9 cellular contexts compared by ENCODE assay signal in the genomic region with DNA sequence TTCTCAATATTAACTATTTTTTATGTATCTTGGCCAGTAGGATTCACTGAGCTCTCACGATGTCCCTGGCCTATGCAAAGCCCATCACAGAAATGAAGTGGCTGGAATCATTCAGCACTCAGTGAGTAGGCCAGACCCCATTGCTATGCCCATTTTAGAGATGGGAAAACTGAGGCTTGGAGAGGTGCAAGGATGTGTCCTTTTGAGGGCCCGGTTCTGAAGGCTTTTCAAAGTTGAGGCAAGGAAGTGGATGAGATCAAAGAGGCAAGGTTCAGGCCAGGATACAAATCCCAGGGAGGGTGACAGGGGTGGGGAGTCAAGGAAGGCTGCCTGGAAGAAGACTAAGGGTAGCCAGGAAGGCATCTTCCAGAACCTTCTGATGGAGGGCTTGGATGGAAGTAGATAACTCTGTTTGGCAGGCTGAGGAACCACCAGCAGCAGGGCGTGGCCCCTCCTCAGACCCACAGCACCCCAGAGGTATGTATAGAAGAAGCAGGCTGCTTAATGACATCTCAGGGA. TPM values are rescaled to one million over a fixed set of nuclear protein-coding genes. Genes with fewer than 3 reads are reported as not detected.
DNase-seq lines count a peak whose midpoint lies in the region; ATAC-seq and TF ChIP-seq lines count a peak whose summit lies in the region.
"Had no signal": no experiment of that assay in that cellular context is flagged by ENCODE, and none has a peak within 500 bp of the region (broad histone marks: within the 10 kb centered on the region; RNA-seq: fewer than 3 reads in every experiment).

No MANE protein-coding gene starts in this region.

- H3K4me3 Mint-ChIP-seq in activated CD4-positive, alpha-beta memory T cell treated with anti-CD3 and anti-CD28 coated beads for 36 hours: peak overlapping the region; percentile 80

- TF ChIP-seq RAD21 in HCT116 (IDR thresholded peaks at IDR 0.05; ENCODE audit: low read depth): no peak

- BruUV-seq in HCT116 (replicated peaks; lab: Mats Ljungman, UMichigan): no TSS peak

- no peaks in the 10 kb centered on the region for H3K36me3 Mint-ChIP-seq in activated CD4-positive, alpha-beta memory T cell treated with anti-CD3 and anti-CD28 coated beads for 36 hours

- H3K4me3 ChIP-seq in HCT116 (replicated peaks in 1 of 2; ENCODE audit: low read depth in 1 of 2, low read length in 2 of 2) (peak overlapping the region in 1 of 2 experiments; percentile 42; a peak in 2 of 4 replicates), hepatocyte (no peak overlapping the region), spleen (peak overlapping the region in 1 of 8 donors; percentile 61)

- H3K9me2 ChIP-seq in HCT116 (ENCODE audit: insufficient read depth) (no peaks in the 10 kb centered on the region), hepatocyte (replicated peaks; ENCODE audit: insufficient read depth) (no peaks in the 10 kb centered on the region)

- peak overlapping the region; percentile 70 for H3K9ac ChIP-seq in HCT116 (ENCODE audit: low read length)

- H2AFZ ChIP-seq in HCT116 (ENCODE audit: low read depth, low read length, poor library complexity, severe bottlenecking) (no peak overlapping the region), hepatocyte (no peak overlapping the region)

- H3K9me3 ChIP-seq in HCT116 (ENCODE audit: control insufficient read depth in 1 of 2, insufficient read depth in 1 of 2, low read depth in 1 of 2, low read length in 2 of 2) (no peaks in the 10 kb centered on the region), hepatocyte (ENCODE audit: low read depth) (no peaks in the 10 kb centered on the region), spleen (no peaks in the 10 kb centered on the region)
- H3K9me3 ChIP-seq: testis had no signal

- H3K27me3 Mint-ChIP-seq in activated CD4-positive, alpha-beta memory T cell treated with anti-CD3 and anti-CD28 coated beads for 36 hours: no peaks in the 10 kb centered on the region

- H3K4me1 ChIP-seq in HCT116 (ENCODE audit: control insufficient read depth in 1 of 2, insufficient read depth in 2 of 2, low read length in 2 of 2): peaks cover 25 to 53% of the 10 kb centered on the region in 2 experiments
- peaks cover 18% of the 10 kb centered on the region for H3K4me1 ChIP-seq in hepatocyte (ENCODE audit: insufficient read depth)
- H3K4me1 ChIP-seq in spleen: peaks cover 20 to 71% (median 51%) of the 10 kb centered on the region in 6 donors

- H3K27me3 ChIP-seq in HCT116 (ENCODE audit: insufficient read depth, low read length) (no peaks in the 10 kb centered on the region), hepatocyte (no peaks in the 10 kb centered on the region), spleen (replicated peaks in 1 of 7) (no peaks in the 10 kb centered on the region)
- H3K27me3 ChIP-seq: testis had no signal

- no peaks in the 10 kb centered on the region for H4K20me1 ChIP-seq in HCT116 (ENCODE audit: insufficient read depth)
- H4K20me1 ChIP-seq in hepatocyte (ENCODE audit: insufficient read depth, poor library complexity, severe bottlenecking): no peaks in the 10 kb centered on the region

- H3K9me3 Mint-ChIP-seq in activated CD4-positive, alpha-beta memory T cell treated with anti-CD3 and anti-CD28 coated beads for 36 hours: no peaks in the 10 kb centered on the region

- peak overlapping the region; percentile 56 for H3K27ac Mint-ChIP-seq in activated CD4-positive, alpha-beta memory T cell treated with anti-CD3 and anti-CD28 coated beads for 36 hours

- H3K4me2 ChIP-seq in HCT116 (ENCODE audit: low read length): peak overlapping the region; percentile 75
- peak overlapping the region; percentile 86 for H3K4me2 ChIP-seq in hepatocyte

- POLR2A ChIA-PET in HCT116 (lab: Charles Lee): no interaction called here
- POLR2A ChIA-PET in activated CD4-positive, alpha-beta memory T cell treated with anti-CD3 and anti-CD28 coated beads for 36 hours (lab: Charles Lee): no interaction called here

- WGBS in hepatocyte (ENCODE audit: low lambda C conversion rate, missing lambda C conversion rate): 85% methylated on average over 3 of the region's 3 CpGs
- WGBS in spleen, 5 donors: 65 to 77% (median 71%) methylated on average over 3 of the region's 3 CpGs

- no peak for TF ChIP-seq CTCF in HCT116 (IDR thresholded peaks at IDR 0.05 in 2 of 3, conservative IDR thresholded peaks at IDR 0.05 in 1 of 3; ENCODE audit: borderline replicate concordance in 1 of 3, insufficient read depth in 1 of 3, low read depth in 2 of 3, low read length in 2 of 3)
- TF ChIP-seq CTCF in hepatocyte (IDR thresholded peaks at IDR 0.05; ENCODE audit: poor library complexity): no peak
- no peak for TF ChIP-seq CTCF in spleen (IDR thresholded peaks at IDR 0.05 in 8 of 11, conservative IDR thresholded peaks at IDR 0.05 in 3 of 11)

- H3K27ac ChIP-seq in HCT116 (ENCODE audit: low read depth, low read length) (peak overlapping the region; percentile 78), hepatocyte (peak overlapping the region; percentile 36), spleen (peak overlapping the region in 7 of 8 donors; percentile 63 to 89 (median 81))

- TF ChIP-seq POLR2A in HCT116 (IDR thresholded peaks at IDR 0.05; ENCODE audit: borderline replicate concordance, extremely low read depth, insufficient read depth, insufficient read length): no peak
- no peak for TF ChIP-seq POLR2A in spleen (IDR thresholded peaks at IDR 0.05)

- H3K36me3 ChIP-seq in HCT116 (ENCODE audit: control insufficient read depth in 1 of 2, insufficient read depth in 2 of 2, low read length in 2 of 2) (no peaks in the 10 kb centered on the region), hepatocyte (replicated peaks; ENCODE audit: insufficient read depth, low read depth) (no peaks in the 10 kb centered on the region), spleen (no peaks in the 10 kb centered on the region)

- H3K4me1 Mint-ChIP-seq in activated CD4-positive, alpha-beta memory T cell treated with anti-CD3 and anti-CD28 coated beads for 36 hours (ENCODE audit: low read depth): peaks cover 39% of the 10 kb centered on the region

- no peak for ATAC-seq in HCT116
- ATAC-seq in HG03175 (IDR thresholded peaks at IDR 0.05; ENCODE audit: unreplicated experiment): no peak
- no peak for ATAC-seq in HG02610 (IDR thresholded peaks at IDR 0.05; ENCODE audit: unreplicated experiment)

- H3K79me2 ChIP-seq in HCT116 (ENCODE audit: insufficient read depth, low read length): no peaks in the 10 kb centered on the region
- H3K79me2 ChIP-seq in hepatocyte: no peaks in the 10 kb centered on the region

- intact Hi-C loops in HCT116 (cut with micrococcal nuclease) (no loop called here), spleen (cut with DNase I; ENCODE audit: low total_unique reads) (no loop called here)
- intact Hi-C loops in activated CD4-positive, alpha-beta memory T cell treated with anti-CD3 and anti-CD28 coated beads for 36 hours (cut with micrococcal nuclease): no loop called here

- CTCF ChIA-PET in HCT116 (lab: Charles Lee): interaction anchor here (6.9 kb wide), 1 partner anchor 36 kb away, joined by 189 read pairs; no protein-coding TSS in a partner anchor
- CTCF ChIA-PET in activated CD4-positive, alpha-beta memory T cell treated with anti-CD3 and anti-CD28 coated beads for 36 hours (lab: Charles Lee): interaction anchor here (1.0 to 6.8 kb wide), 2 partner anchors 35 to 36 kb away, joined by 6 to 420 read pairs; no protein-coding TSS in a partner anchor

- RAD21 ChIA-PET in HCT116 (lab: Charles Lee; ENCODE audit: low non-redundant PET in 1 of 2, low total read pairs in 2 of 2, uncharacterized antibody in 2 of 2, unreplicated experiment in 2 of 2): no interaction called here

- DNase-seq in HCT116 (ENCODE audit: low read depth, low spot score) (no peak), hepatocyte (ENCODE audit: low spot score) (no peak), spleen (no peak), hepatic stellate cell (ENCODE audit: low spot score) (no peak), kidney tubule cell (ENCODE audit: low spot score) (no peak)
- DNase-seq in activated CD4-positive, alpha-beta memory T cell treated with anti-CD3 and anti-CD28 coated beads for 36 hours: no peak

TF ChIP-seq in HCT116, 20 proteins besides CTCF, POLR2A, EP300 and RAD21 (continues in another document):
- TF ChIP-seq, protein P1, sequence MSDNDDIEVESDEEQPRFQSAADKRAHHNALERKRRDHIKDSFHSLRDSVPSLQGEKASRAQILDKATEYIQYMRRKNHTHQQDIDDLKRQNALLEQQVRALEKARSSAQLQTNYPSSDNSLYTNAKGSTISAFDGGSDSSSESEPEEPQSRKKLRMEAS (IDR thresholded peaks at IDR 0.05): 0 out of 2 replicates have a peak, but pooled peaks have one; percentile 18

RNA-seq across cellular contexts. Expression of gene ERCC1, which starts 18.8 kb away (rescaled TPM):
- total RNA-seq in HCT116 (2021; ENCODE audit: unreplicated experiment) (103 TPM), hepatocyte (42.5 and 51.0 TPM in 2 replicates), spleen (10 to 100 TPM; 47.3 to 69.4 (median 59.7) TPM)
- polyA plus RNA-seq in HCT116 (2012): 96.9 and 130 TPM in 2 replicates
- 10 to 100 TPM; 59.4 to 59.7 TPM for total RNA-seq in activated CD4-positive, alpha-beta memory T cell treated with anti-CD3 and anti-CD28 coated beads for 36 hours
- polyA plus RNA-seq in hepatocyte (66.7 and 72.8 TPM in 2 replicates), spleen (10 to 100 TPM; 45.3 to 54.6 (median 50.0) TPM)

RNA-seq across cellular contexts. Expression of gene FOSB, which starts 25.3 kb away (rescaled TPM):
- total RNA-seq in HCT116 (2021; ENCODE audit: unreplicated experiment) (12.6 TPM), hepatocyte (37.9 and 73.1 TPM in 2 replicates), spleen (10 to 100 TPM in 2 of 7 donors, 1 to 10 TPM in 4, under 1 TPM in 1; 0.92 to 41.7 (median 1.6) TPM)
- polyA plus RNA-seq in HCT116 (2012): 84.7 and 216 TPM in 2 replicates
- total RNA-seq in activated CD4-positive, alpha-beta memory T cell treated with anti-CD3 and anti-CD28 coated beads for 36 hours: 1 to 10 TPM; 3.7 to 5.9 TPM
- polyA plus RNA-seq in hepatocyte (114 and 168 TPM in 2 replicates), spleen (1 to 10 TPM in 2 of 3 donors, under 1 TPM in 1; 0.42 to 2.2 (median 1.3) TPM)

RNA-seq across cellular contexts. Expression of gene POLR1G, which starts 36.0 kb away (rescaled TPM):
- total RNA-seq in HCT116 (2021; ENCODE audit: unreplicated experiment): 30.5 TPM
- polyA plus RNA-seq in HCT116 (2012): 9.4 and 11.6 TPM in 2 replicates
- 10 to 100 TPM; 11.1 to 12.6 TPM for total RNA-seq in activated CD4-positive, alpha-beta memory T cell treated with anti-CD3 and anti-CD28 coated beads for 36 hours
- total RNA-seq in hepatocyte: 2.7 and 3.3 TPM in 2 replicates
- 2.4 and 2.5 TPM in 2 replicates for polyA plus RNA-seq in hepatocyte
- 1 to 10 TPM; 2.6 to 4.3 (median 3.1) TPM for total RNA-seq in spleen
- 1 to 10 TPM; 2.1 to 4.3 (median 2.5) TPM for polyA plus RNA-seq in spleen

RNA-seq across cellular contexts. Expression of gene PPP1R13L, which starts 37.6 kb away (rescaled TPM):
- total RNA-seq in HCT116 (2021; ENCODE audit: unreplicated experiment) (89.1 TPM), hepatocyte (7.9 and 8.7 TPM in 2 replicates), spleen (10 to 100 TPM in 5 of 7 donors, 1 to 10 TPM in 2; 3.9 to 18.1 (median 12.5) TPM)
- 125 and 158 TPM in 2 replicates for polyA plus RNA-seq in HCT116 (2012)
- 1 to 10 TPM; 8.1 to 9.2 TPM for total RNA-seq in activated CD4-positive, alpha-beta memory T cell treated with anti-CD3 and anti-CD28 coated beads for 36 hours
- polyA plus RNA-seq in hepatocyte (14.8 and 22.9 TPM in 2 replicates), spleen (10 to 100 TPM in 1 of 3 donors, 1 to 10 TPM in 2; 7.5 to 13.2 (median 8.8) TPM)

RNA-seq across cellular contexts. Expression of gene RTN2, which starts 54.4 kb away (rescaled TPM):
- total RNA-seq in HCT116 (2021; ENCODE audit: unreplicated experiment) (21.7 TPM), hepatocyte (3.4 and 7.8 TPM in 2 replicates), spleen (10 to 100 TPM in 6 of 7 donors, 1 to 10 TPM in 1; 9.2 to 22.6 (median 15.1) TPM)
- polyA plus RNA-seq in HCT116 (2012): 30.2 and 32.4 TPM in 2 replicates
- 1 to 10 TPM; 1.5 to 2.2 TPM for total RNA-seq in activated CD4-positive, alpha-beta memory T cell treated with anti-CD3 and anti-CD28 coated beads for 36 hours
- polyA plus RNA-seq in hepatocyte (12.2 and 14.8 TPM in 2 replicates), spleen (1 to 10 TPM; 4.9 to 7.9 (median 7.6) TPM)
